8 cellular contexts compared by ENCODE assay signal in the genomic region with DNA sequence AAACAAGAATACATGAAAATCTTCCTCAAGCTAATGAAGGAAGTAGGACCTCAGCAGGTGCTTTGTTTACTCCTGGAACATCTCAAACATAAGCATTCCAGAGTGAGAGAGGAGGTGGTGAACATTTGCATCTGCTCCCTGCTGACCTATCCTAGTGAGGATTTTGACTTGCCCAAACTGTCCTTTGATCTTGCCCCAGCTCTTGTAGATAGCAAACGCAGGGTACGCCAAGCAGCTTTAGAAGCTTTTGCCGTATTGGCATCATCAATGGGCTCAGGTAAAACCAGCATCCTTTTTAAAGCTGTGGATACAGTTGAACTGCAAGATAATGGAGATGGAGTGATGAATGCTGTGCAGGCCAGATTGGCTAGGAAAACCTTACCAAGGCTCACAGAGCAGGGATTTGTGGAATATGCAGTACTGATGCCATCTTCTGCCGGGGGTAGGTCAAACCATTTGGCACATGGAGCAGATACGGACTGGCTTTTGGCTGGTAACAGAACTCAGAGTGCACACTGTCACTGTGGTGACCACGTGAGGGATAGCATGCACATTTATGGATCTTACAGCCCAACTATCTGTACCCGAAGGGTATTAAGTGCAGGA. TPM values are rescaled to one million over a fixed set of nuclear protein-coding genes. Genes with fewer than 3 reads are reported as not detected.
DNase-seq lines count a peak whose midpoint lies in the region; ATAC-seq and TF ChIP-seq lines count a peak whose summit lies in the region.

No MANE protein-coding gene starts in this region.

- POLR2A ChIA-PET in OCI-LY7 (lab: Charles Lee), result interaction anchor here (0.9 to 3.8 kb wide), 4 partner anchors 9 to 170 kb away, joined by 3 to 10 read pairs (median 5); a partner anchor contains a TSS

- peaks cover 90% of the 10 kb centered on the region for H3K79me2 ChIP-seq in OCI-LY7 (ENCODE audit: insufficient read depth, low read depth, low read length)

- peaks cover 65% of the 10 kb centered on the region for H3K4me1 Mint-ChIP-seq in activated T-cell treated with anti-CD3 and anti-CD28 coated beads, Interleukin-2, amount 50 U/mL, for 24 hours (ENCODE audit: low read depth)

- H3K4me3 ChIP-seq in OCI-LY7 (ENCODE audit: low read depth, low read length, poor library complexity, severe bottlenecking) (peak overlapping the region; percentile 86), gastroesophageal sphincter (peak overlapping the region; percentile 80 to 95), skeletal muscle cell (ENCODE audit: low read depth, low read length) (peak overlapping the region; percentile 71)

- no peaks in the 10 kb centered on the region for H3K9me2 ChIP-seq in OCI-LY7 (ENCODE audit: insufficient read depth, low read length)

- H2AFZ ChIP-seq in OCI-LY7 (ENCODE audit: low read length), result no peak overlapping the region

- no peaks in the 10 kb centered on the region for H3K27me3 Mint-ChIP-seq in activated T-cell treated with anti-CD3 and anti-CD28 coated beads, Interleukin-2, amount 50 U/mL, for 24 hours

- peaks cover 42% of the 10 kb centered on the region for H4K20me1 ChIP-seq in OCI-LY7 (ENCODE audit: insufficient read depth, low read length)

- peak overlapping the region; percentile 97 for H3K4me2 ChIP-seq in OCI-LY7 (ENCODE audit: low read length)

- peaks cover 32% of the 10 kb centered on the region for H3K36me3 Mint-ChIP-seq in activated T-cell treated with anti-CD3 and anti-CD28 coated beads, Interleukin-2, amount 50 U/mL, for 24 hours (ENCODE audit: low read depth)

- no peaks in the 10 kb centered on the region for H3K9me3 ChIP-seq in OCI-LY7 (ENCODE audit: low read length)
- no peaks in the 10 kb centered on the region for H3K9me3 ChIP-seq in gastroesophageal sphincter

- H3K36me3 ChIP-seq in OCI-LY7 (ENCODE audit: insufficient read depth, low read length) (peaks cover 6% of the 10 kb centered on the region; the same call in 1 of the 2 replicates), gastroesophageal sphincter (no peaks in the 10 kb centered on the region)

- intact Hi-C loops in OCI-LY7 (cut with micrococcal nuclease; ENCODE audit: unreplicated experiment), result loop anchor here (2.0 kb wide), 2 partner anchors 121 to 289 kb away; a partner anchor contains a TSS

- H3K27ac Mint-ChIP-seq in activated T-cell treated with anti-CD3 and anti-CD28 coated beads, Interleukin-2, amount 50 U/mL, for 24 hours, result no peak overlapping the region

- H3K9me3 Mint-ChIP-seq in activated T-cell treated with anti-CD3 and anti-CD28 coated beads, Interleukin-2, amount 50 U/mL, for 24 hours, result peaks cover 26% of the 10 kb centered on the region

- no peak for TF ChIP-seq POLR2A in gastroesophageal sphincter (IDR thresholded peaks at IDR 0.05)

- no peaks in the 10 kb centered on the region for H3K27me3 ChIP-seq in gastroesophageal sphincter

- TF ChIP-seq EP300 in gastroesophageal sphincter (IDR thresholded peaks at IDR 0.05), result no peak

- peaks cover 20% of the 10 kb centered on the region for H3K4me1 ChIP-seq in OCI-LY7 (ENCODE audit: insufficient read depth, low read length, poor library complexity, severe bottlenecking)
- H3K4me1 ChIP-seq in gastroesophageal sphincter, result peaks cover 6 to 77% (median 7%) of the 10 kb centered on the region in 3 donors

- CTCF ChIA-PET in OCI-LY7 (lab: Charles Lee; ENCODE audit: unreplicated experiment), result interaction anchor here (1.1 kb wide), 1 partner anchor 24 kb away, joined by 3 read pairs; no protein-coding TSS in a partner anchor

- DNase-seq in NCI-H82 (lab: John Stamatoyannopoulos, UW) (peak; percentile 41), NCI-H82 treated with DMSO at 0.1 percent for 48 hours (lab: John Stamatoyannopoulos, UW; ENCODE audit: unreplicated experiment) (no peak), OCI-LY7 (ENCODE audit: low spot score) (peak; percentile 27), skeletal muscle cell (ENCODE audit: low read depth) (no peak)
- no peak for DNase-seq in activated T-cell treated with anti-CD3 and anti-CD28 coated beads, Interleukin-2, amount 50 U/mL, for 24 hours
- no peak for DNase-seq in activated CD4-positive, alpha-beta T cell treated with anti-CD3 and anti-CD28 coated beads for 4 hours

- TSS peak; percentile 51 for BruUV-seq in OCI-LY7 (replicated peaks; lab: Mats Ljungman, UMichigan)

- no peak for ATAC-seq in gastroesophageal sphincter
- ATAC-seq in GM19455 (IDR thresholded peaks at IDR 0.05; ENCODE audit: unreplicated experiment), result no peak

- WGBS in gastroesophageal sphincter (ENCODE audit: low coverage in 1 of 2), 2 donors, result 13 to 20% methylated on average over 6 to 7 of the region's 7 CpGs

- TF ChIP-seq CTCF in OCI-LY7 (conservative IDR thresholded peaks at IDR 0.05; ENCODE audit: low read length) (0 out of 2 replicates have a peak, but pooled peaks have one; percentile 5), gastroesophageal sphincter (IDR thresholded peaks at IDR 0.05) (no peak)

- peak overlapping the region; percentile 75 for H3K27ac ChIP-seq in OCI-LY7 (ENCODE audit: low read depth, low read length, poor library complexity, severe bottlenecking)
- peak overlapping the region in 2 of 4 donors; percentile 5 to 91 for H3K27ac ChIP-seq in gastroesophageal sphincter

- H3K4me3 Mint-ChIP-seq in activated T-cell treated with anti-CD3 and anti-CD28 coated beads, Interleukin-2, amount 50 U/mL, for 24 hours, result no peak overlapping the region

RNA-seq across cellular contexts. Expression of a gene that starts 1.9 kb away (rescaled TPM):
- 11.4 and 12.4 TPM in 2 replicates for total RNA-seq in OCI-LY7 (2014; rRNA removed; shearing (Covaris generic))
- total RNA-seq in OCI-LY7 (2022) (11.6 and 14.2 TPM in 2 replicates), gastroesophageal sphincter (10 to 100 TPM; 12.0 to 21.2 (median 20.0) TPM)

RNA-seq across cellular contexts. Expression of a gene that starts 2.1 kb away (rescaled TPM):
- 3.7 and 10.6 TPM in 2 replicates for total RNA-seq in OCI-LY7 (2014; rRNA removed; shearing (Covaris generic))
- total RNA-seq in OCI-LY7 (2022), result 11.9 and 12.7 TPM in 2 replicates
- 10 to 100 TPM in 3 of 4 donors, 1 to 10 TPM in 1; 10.0 to 12.6 (median 11.0) TPM for total RNA-seq in gastroesophageal sphincter

Comparison
In these comparisons a context has a peak if more than half of its experiments do, and no peak if none do; other contexts are left out.
1. DNase-seq: peak in NCI-H82 (single experiment) and OCI-LY7 (single experiment); none in NCI-H82 treated with DMSO at 0.1 percent for 48 hours (single experiment), skeletal muscle cell (single experiment), activated T-cell treated with anti-CD3 and anti-CD28 coated beads, Interleukin-2, amount 50 U/mL, for 24 hours (single experiment) and activated CD4-positive, alpha-beta T cell treated with anti-CD3 and anti-CD28 coated beads for 4 hours (0 of 2).
2. Peak in every context shown above with its lines, with median percentiles within 50 percentile points of each other: H3K4me3 ChIP-seq.